ENCODE assay signal across 20 cellular contexts in the genomic region with DNA sequence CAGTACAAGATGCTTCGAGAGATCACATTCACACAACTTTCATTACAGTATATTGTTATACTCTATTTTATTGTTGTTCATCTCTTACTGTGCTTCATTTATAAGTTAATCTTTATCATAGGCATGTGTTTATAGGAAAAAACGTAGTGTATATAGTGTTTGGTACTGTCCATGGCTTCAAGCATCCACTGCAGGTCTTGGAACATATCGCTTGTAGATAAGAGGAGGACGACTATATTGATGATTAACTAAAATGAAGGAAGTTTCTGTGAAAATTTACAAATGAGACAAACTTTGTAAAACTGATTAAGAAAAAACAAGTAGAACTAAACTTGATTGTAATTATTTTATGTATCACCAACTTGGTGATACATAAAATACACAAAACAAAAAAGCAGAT.
DNase-seq lines count a peak whose midpoint lies in the region; ATAC-seq, FAIRE-seq and TF ChIP-seq lines count a peak whose summit lies in the region.
"Had no signal": no experiment of that assay in that cellular context is flagged by ENCODE, and none has a peak within 500 bp of the region (broad histone marks: within the 10 kb centered on the region; RNA-seq: fewer than 3 reads in every experiment).

No MANE protein-coding gene starts in this region.

- peaks cover 56% of the 10 kb centered on the region for H3K4me1 ChIP-seq in KMS-11 (ENCODE audit: low read depth, poor library complexity, severe bottlenecking)
- peaks cover 66 to 71% of the 10 kb centered on the region in 2 donors for H3K4me1 ChIP-seq in gastrocnemius medialis

- H3K36me3 Mint-ChIP-seq in Calu3 (ENCODE audit: insufficient read depth, unreplicated experiment), result peaks cover 9% of the 10 kb centered on the region

- in situ Hi-C loops in gastrocnemius medialis (cut with MboI; ENCODE audit: low sequenced_read_pairs in 4 of 4), result no loop called here

- peak; percentile 44 for FAIRE-seq in frontal cortex (lab: Jason Lieb, UNC)
- FAIRE-seq: GM12891, H54, HepG2 had no signal

- H3K4me1 Mint-ChIP-seq in Calu3 (ENCODE audit: low read depth, unreplicated experiment), result peaks cover 41% of the 10 kb centered on the region

- H2AFZ ChIP-seq in KMS-11 (ENCODE audit: low read depth), result no peak overlapping the region
- H2AFZ ChIP-seq: GM23248 had no signal

- no peak for TF ChIP-seq POLR2A in gastrocnemius medialis (IDR thresholded peaks at IDR 0.05)

- BruUV-seq in Calu3 (replicated peaks; lab: Mats Ljungman, UMichigan), result no TSS peak

- CTCF ChIA-PET in Calu3 (lab: Charles Lee), result no interaction called here

- no peaks in the 10 kb centered on the region for H4K20me1 ChIP-seq in KMS-11 (ENCODE audit: insufficient read depth)

- H3K79me2 ChIP-seq in KMS-11 (ENCODE audit: insufficient read depth, low read depth), result peaks cover 39% of the 10 kb centered on the region; the same call in 1 of the 2 replicates

- peak overlapping the region; percentile 36 for H3K4me3 Mint-ChIP-seq in Calu3 (ENCODE audit: low read depth, unreplicated experiment)
- H3K4me3 Mint-ChIP-seq: CD8-positive, alpha-beta T cell; IgD-negative memory B cell had no signal

- ATAC-seq in gastrocnemius medialis, result no peak
- no peak for ATAC-seq in GM18867 (IDR thresholded peaks at IDR 0.05; ENCODE audit: unreplicated experiment)
- no peak for ATAC-seq in HG02763 (IDR thresholded peaks at IDR 0.05; ENCODE audit: unreplicated experiment)
- ATAC-seq: CD8-positive, alpha-beta T cell had no signal

- peak overlapping the region; percentile 80; the same call in 1 of the 2 replicates for H3K4me2 ChIP-seq in KMS-11
- H3K4me2 ChIP-seq: BLaER1 treated with 17β-estradiol and CSF1 and Interleukin-3, amounts not matched to agents 10 nM and 100 nM had no signal

- TF ChIP-seq CTCF in Calu3 (IDR thresholded peaks at IDR 0.05; ENCODE audit: unreplicated experiment), result no peak
- no peak for TF ChIP-seq CTCF in KMS-11 (conservative IDR thresholded peaks at IDR 0.05; ENCODE audit: low read depth, low read length)
- TF ChIP-seq CTCF in gastrocnemius medialis (IDR thresholded peaks at IDR 0.05 in 4 of 5, conservative IDR thresholded peaks at IDR 0.05 in 1 of 5), result no peak

- peak overlapping the region; percentile 76 for H3K27ac Mint-ChIP-seq in Calu3 (ENCODE audit: unreplicated experiment)
- H3K27ac Mint-ChIP-seq: CD8-positive, alpha-beta T cell; IgD-negative memory B cell had no signal

- H3K4me3 ChIP-seq in KMS-11 (IDR thresholded peaks at IDR 0.05; ENCODE audit: insufficient read depth, low read depth, low read length), result no peak overlapping the region
- H3K4me3 ChIP-seq in gastrocnemius medialis, result no peak overlapping the region
- H3K4me3 ChIP-seq: BLaER1 treated with 17β-estradiol and CSF1 and Interleukin-3, amounts not matched to agents 10 nM and 100 nM; GM23248 had no signal

- H3K27ac ChIP-seq in KMS-11, result peak overlapping the region; percentile 82
- H3K27ac ChIP-seq in gastrocnemius medialis, result peak overlapping the region; percentile 54 to 79 (median 60)
- H3K27ac ChIP-seq: BLaER1 treated with 17β-estradiol and CSF1 and Interleukin-3, amounts not matched to agents 10 nM and 100 nM; GM23248 had no signal

- intact Hi-C loops in Calu3 (cut with micrococcal nuclease; ENCODE audit: unreplicated experiment), result loop anchor here (2.0 to 5.0 kb wide), 3 partner anchors 16 to 96 kb away; no protein-coding TSS in a partner anchor
- intact Hi-C loops in gastrocnemius medialis (cut with DNase I; ENCODE audit: low total_unique reads), result no loop called here

- peak overlapping the region; percentile 17; the same call in 1 of the 2 replicates for H3K9ac ChIP-seq in KMS-11
- H3K9ac ChIP-seq: BLaER1 treated with 17β-estradiol and CSF1 and Interleukin-3, amounts not matched to agents 10 nM and 100 nM; GM23248 had no signal

- peaks cover 0 to 3% (median under 1%) of the 10 kb centered on the region in 3 donors for H3K9me3 ChIP-seq in gastrocnemius medialis

- DNase-seq in Calu3 (no peak), frontal cortex (ENCODE audit: low spot score in 2 of 2) (no peak), gastrocnemius medialis (no peak), NCI-H1105 (lab: John Stamatoyannopoulos, UW) (no peak)
- DNase-seq: CD8-positive, alpha-beta T cell; DMS 273 treated with DMSO at 0.1 percent for 48 hours; DMS53; DND-41; EL; GM23248; HCEC 1CT; KG1 had no signal

- no peaks in the 10 kb centered on the region for H3K27me3 ChIP-seq in KMS-11 (ENCODE audit: insufficient read depth, low read depth)
- no peaks in the 10 kb centered on the region for H3K27me3 ChIP-seq in gastrocnemius medialis
- H3K27me3 ChIP-seq: BLaER1 treated with 17β-estradiol and CSF1 and Interleukin-3, amounts not matched to agents 10 nM and 100 nM had no signal

- H3K27me3 Mint-ChIP-seq in Calu3 (ENCODE audit: unreplicated experiment), result no peaks in the 10 kb centered on the region
- H3K27me3 Mint-ChIP-seq: IgD-negative memory B cell had no signal

- H3K36me3 ChIP-seq in KMS-11 (ENCODE audit: insufficient read depth) (no peaks in the 10 kb centered on the region), gastrocnemius medialis (no peaks in the 10 kb centered on the region)

- peaks cover 3% of the 10 kb centered on the region for H3K9me3 Mint-ChIP-seq in Calu3 (ENCODE audit: low read depth, unreplicated experiment)
